In genomic region chr6:68497927-68498326, GRCh38 we compare ENCODE assay signal across 35 cellular contexts.
DNase-seq lines count a peak whose midpoint lies in the region; ATAC-seq, FAIRE-seq and TF ChIP-seq lines count a peak whose summit lies in the region.
"Had no signal": no experiment of that assay in that cellular context is flagged by ENCODE, and none has a peak within 500 bp of the region (broad histone marks: within the 10 kb centered on the region; RNA-seq: fewer than 3 reads in every experiment).

No MANE protein-coding gene starts in this region.

- intact Hi-C loops in A673 (cut with micrococcal nuclease; ENCODE audit: unreplicated experiment) (no loop called here), PC-3 (cut with micrococcal nuclease) (loop anchor here (1.0 kb wide), 1 partner anchor 154 kb away; no protein-coding TSS in a partner anchor)

- no peaks in the 10 kb centered on the region for H3K9me2 ChIP-seq in PC-3 (replicated peaks; ENCODE audit: low read length)

- no peaks in the 10 kb centered on the region for H3K36me3 ChIP-seq in A673 (ENCODE audit: insufficient read depth, low read length, poor library complexity, severe bottlenecking)
- no peaks in the 10 kb centered on the region for H3K36me3 ChIP-seq in PC-3 (ENCODE audit: low read depth, low read length)
- no peaks in the 10 kb centered on the region for H3K36me3 ChIP-seq in bronchial epithelial cell (ENCODE audit: control insufficient read depth, insufficient read depth, low read length)
- H3K36me3 ChIP-seq: brain microvascular endothelial cell, lower lobe of right lung, MG63, suprapubic skin had no signal

- peaks cover 13% of the 10 kb centered on the region for H3K9me3 ChIP-seq in A673 (ENCODE audit: low read depth, low read length, poor library complexity, severe bottlenecking)
- no peaks in the 10 kb centered on the region for H3K9me3 ChIP-seq in PC-3 (ENCODE audit: low read length)
- H3K9me3 ChIP-seq: lower lobe of right lung, MG63, psoas muscle, suprapubic skin had no signal

- H3K27me3 Mint-ChIP-seq in activated T-helper 17 cell treated with anti-CD3 and anti-CD28 coated beads, Interleukin-2, amount 50 U/mL, for 72 hours: no peaks in the 10 kb centered on the region
- no peaks in the 10 kb centered on the region for H3K27me3 Mint-ChIP-seq in type B pancreatic cell
- H3K27me3 Mint-ChIP-seq: activated naive CD8-positive, alpha-beta T cell treated with anti-CD3 and anti-CD28 coated beads, Interleukin-2, amount 50 U/mL, for 24 hours; CD4-positive, alpha-beta T cell; stimulated activated memory B cell treated with anti-CD40 and anti-IgM and Interleukin-4, amounts not matched to agents 10 μg/mL and 1 μg/mL and 100 μg/mL, for 72 hours had no signal

- FAIRE-seq in bronchial epithelial cell (lab: Jason Lieb, UNC): no peak
- FAIRE-seq: HTR-8/SVneo, K562 had no signal

- POLR2A ChIA-PET in A673 (lab: Charles Lee; ENCODE audit: low non-redundant PET): no interaction called here
- POLR2A ChIA-PET in PC-3 (lab: Charles Lee; ENCODE audit: unreplicated experiment): no interaction called here

- H3K4me1 Mint-ChIP-seq in activated T-helper 17 cell treated with anti-CD3 and anti-CD28 coated beads, Interleukin-2, amount 50 U/mL, for 72 hours: no peaks in the 10 kb centered on the region
- no peaks in the 10 kb centered on the region for H3K4me1 Mint-ChIP-seq in type B pancreatic cell (ENCODE audit: unreplicated experiment)
- H3K4me1 Mint-ChIP-seq: activated naive CD8-positive, alpha-beta T cell treated with anti-CD3 and anti-CD28 coated beads, Interleukin-2, amount 50 U/mL, for 24 hours; natural killer cell; stimulated activated memory B cell treated with anti-CD40 and anti-IgM and Interleukin-4, amounts not matched to agents 10 μg/mL and 1 μg/mL and 100 μg/mL, for 72 hours had no signal

- no peak overlapping the region for H2AFZ ChIP-seq in PC-3 (ENCODE audit: low read length)

- H3K27ac ChIP-seq in A673 (ENCODE audit: low read depth, low read length, poor library complexity, severe bottlenecking): no peak overlapping the region
- H3K27ac ChIP-seq in PC-3 (ENCODE audit: low read length): no peak overlapping the region
- H3K27ac ChIP-seq: brain microvascular endothelial cell, lower lobe of right lung, psoas muscle, suprapubic skin had no signal

- H3K27ac Mint-ChIP-seq in activated T-helper 17 cell treated with anti-CD3 and anti-CD28 coated beads, Interleukin-2, amount 50 U/mL, for 72 hours: no peak overlapping the region
- H3K27ac Mint-ChIP-seq in type B pancreatic cell: no peak overlapping the region
- H3K27ac Mint-ChIP-seq: activated naive CD8-positive, alpha-beta T cell treated with anti-CD3 and anti-CD28 coated beads, Interleukin-2, amount 50 U/mL, for 24 hours; CD4-positive, alpha-beta T cell; HFFc6; natural killer cell; stimulated activated memory B cell treated with anti-CD40 and anti-IgM and Interleukin-4, amounts not matched to agents 10 μg/mL and 1 μg/mL and 100 μg/mL, for 72 hours had no signal

- no peak overlapping the region for H3K4me2 ChIP-seq in PC-3 (ENCODE audit: low read length)

- no peak overlapping the region for H3K4me3 Mint-ChIP-seq in activated T-helper 17 cell treated with anti-CD3 and anti-CD28 coated beads, Interleukin-2, amount 50 U/mL, for 72 hours
- H3K4me3 Mint-ChIP-seq in type B pancreatic cell: no peak overlapping the region
- H3K4me3 Mint-ChIP-seq: activated naive CD8-positive, alpha-beta T cell treated with anti-CD3 and anti-CD28 coated beads, Interleukin-2, amount 50 U/mL, for 24 hours; CD4-positive, alpha-beta T cell; HFFc6; natural killer cell; stimulated activated memory B cell treated with anti-CD40 and anti-IgM and Interleukin-4, amounts not matched to agents 10 μg/mL and 1 μg/mL and 100 μg/mL, for 72 hours had no signal

- DNase-seq in A673 (ENCODE audit: low spot score) (peak; percentile 2), PC-3 (peak; percentile 71), bronchial epithelial cell (ENCODE audit: low read depth) (peak; percentile 8), foreskin melanocyte (peak; percentile 55), type B pancreatic cell (ENCODE audit: extremely low spot score, unreplicated experiment) (no peak)
- DNase-seq: 8988T; activated CD4-positive, alpha-beta T cell treated with anti-CD3 and anti-CD28 coated beads, Interleukin-2, amount 50 U/mL, for 48 hours; activated naive CD4-positive, alpha-beta T cell; activated naive CD8-positive, alpha-beta T cell treated with anti-CD3 and anti-CD28 coated beads, Interleukin-2, amount 50 U/mL, for 24 hours; activated T-cell treated with anti-CD3 and anti-CD28 coated beads, Interleukin-2, amount 50 U/mL, for 48 hours; brain microvascular endothelial cell; CD4-positive, alpha-beta T cell; DMS79 treated with DMSO at 0.1 percent for 48 hours; GF-D8; GOT3; HFFc6; lower lobe of right lung; MG63; natural killer cell; NCI-H1105 treated with DMSO at 0.1 percent for 48 hours; NCI-H187 treated with DMSO at 0.1 percent for 48 hours; NCI-H2171 treated with DMSO at 0.1 percent for 48 hours; NCI-H526 treated with DMSO at 0.1 percent for 48 hours; NK-92 treated with Interleukin-12 subunit alpha and Interleukin-12 subunit beta, amount 100 ng/mL, for 24 hours; occipital lobe; psoas muscle had no signal

- CTCF ChIA-PET in A673 (lab: Charles Lee) (no interaction called here), PC-3 (lab: Charles Lee) (interaction anchor here (1.9 kb wide), 1 partner anchor 154 kb away, joined by 17 read pairs; no protein-coding TSS in a partner anchor)

- H4K20me1 ChIP-seq in PC-3 (ENCODE audit: low read length): no peaks in the 10 kb centered on the region

- H3K9me3 Mint-ChIP-seq in activated T-helper 17 cell treated with anti-CD3 and anti-CD28 coated beads, Interleukin-2, amount 50 U/mL, for 72 hours: peaks cover 6% of the 10 kb centered on the region
- no peaks in the 10 kb centered on the region for H3K9me3 Mint-ChIP-seq in type B pancreatic cell

- no peaks in the 10 kb centered on the region for H3K36me3 Mint-ChIP-seq in activated T-helper 17 cell treated with anti-CD3 and anti-CD28 coated beads, Interleukin-2, amount 50 U/mL, for 72 hours (ENCODE audit: low read depth)
- no peaks in the 10 kb centered on the region for H3K36me3 Mint-ChIP-seq in type B pancreatic cell
- H3K36me3 Mint-ChIP-seq: natural killer cell; stimulated activated memory B cell treated with anti-CD40 and anti-IgM and Interleukin-4, amounts not matched to agents 10 μg/mL and 1 μg/mL and 100 μg/mL, for 72 hours had no signal

- H3K27me3 ChIP-seq in A673 (replicated peaks; ENCODE audit: insufficient read depth, low read depth, low read length, poor library complexity) (no peaks in the 10 kb centered on the region), PC-3 (ENCODE audit: low read length) (no peaks in the 10 kb centered on the region), bronchial epithelial cell (ENCODE audit: control insufficient read depth, insufficient read depth, low read length) (no peaks in the 10 kb centered on the region)
- H3K27me3 ChIP-seq: brain microvascular endothelial cell, MG63, suprapubic skin had no signal

- H3K4me3 ChIP-seq in A673 (ENCODE audit: low read depth, low read length, poor library complexity, severe bottlenecking) (no peak overlapping the region), PC-3 (ENCODE audit: low read length) (no peak overlapping the region), bronchial epithelial cell (ENCODE audit: low read depth, low read length) (no peak overlapping the region)
- H3K4me3 ChIP-seq: K562, lower lobe of right lung, MG63, psoas muscle, suprapubic skin had no signal

- no peaks in the 10 kb centered on the region for H3K79me2 ChIP-seq in PC-3 (ENCODE audit: low read length)

- no peak overlapping the region for H3K9ac ChIP-seq in PC-3 (ENCODE audit: low read length)

- no TSS peak for BruUV-seq in A673 (replicated peaks; lab: Mats Ljungman, UMichigan)
- no TSS peak for BruUV-seq in PC-3 (replicated peaks; lab: Mats Ljungman, UMichigan)

- H3F3A ChIP-seq in PC-3 (ENCODE audit: low read length, unreplicated experiment): no peaks in the 10 kb centered on the region

- no peaks in the 10 kb centered on the region for H3K4me1 ChIP-seq in A673 (ENCODE audit: insufficient read depth, low read length, poor library complexity, severe bottlenecking)
- peaks cover 5% of the 10 kb centered on the region; the same call in 1 of the 2 replicates for H3K4me1 ChIP-seq in PC-3 (ENCODE audit: insufficient read depth, low read length)
- H3K4me1 ChIP-seq: lower lobe of right lung, psoas muscle, suprapubic skin had no signal

- TF ChIP-seq CTCF in A673 (conservative IDR thresholded peaks at IDR 0.05; ENCODE audit: low read depth, low read length) (no peak), PC-3 (conservative IDR thresholded peaks at IDR 0.05; ENCODE audit: low read depth, low read length) (peak; percentile 37; the same call in 1 of the 2 replicates), bronchial epithelial cell (IDR thresholded peaks at IDR 0.05; ENCODE audit: insufficient read depth, low read length, severe bottlenecking) (no peak), type B pancreatic cell (conservative IDR thresholded peaks at IDR 0.05) (no peak)

- ATAC-seq in PC-3 (peak; percentile 72), GM21723 (IDR thresholded peaks at IDR 0.05; ENCODE audit: unreplicated experiment) (no peak), GM19324 (IDR thresholded peaks at IDR 0.05; ENCODE audit: low FRiP score, unreplicated experiment) (no peak)
- ATAC-seq in activated T-helper 17 cell treated with anti-CD3 and anti-CD28 coated beads, Interleukin-2, amount 50 U/mL, for 72 hours (replicated peaks): no peak
- ATAC-seq: activated CD4-positive, CD25-positive, alpha-beta regulatory T cell treated with anti-CD3 and anti-CD28 coated beads, Interleukin-2, amount 50 U/mL, for 24 hours; activated naive CD8-positive, alpha-beta T cell treated with anti-CD3 and anti-CD28 coated beads, Interleukin-2, amount 50 U/mL, for 24 hours; K562; lower lobe of right lung; natural killer cell; psoas muscle; Right ventricle myocardium inferior; stimulated activated memory B cell treated with anti-CD40 and anti-IgM and Interleukin-4, amounts not matched to agents 10 μg/mL and 1 μg/mL and 100 μg/mL, for 72 hours had no signal
